Comparison of ENCODE assay signal across 8 cellular contexts in the genomic region with DNA sequence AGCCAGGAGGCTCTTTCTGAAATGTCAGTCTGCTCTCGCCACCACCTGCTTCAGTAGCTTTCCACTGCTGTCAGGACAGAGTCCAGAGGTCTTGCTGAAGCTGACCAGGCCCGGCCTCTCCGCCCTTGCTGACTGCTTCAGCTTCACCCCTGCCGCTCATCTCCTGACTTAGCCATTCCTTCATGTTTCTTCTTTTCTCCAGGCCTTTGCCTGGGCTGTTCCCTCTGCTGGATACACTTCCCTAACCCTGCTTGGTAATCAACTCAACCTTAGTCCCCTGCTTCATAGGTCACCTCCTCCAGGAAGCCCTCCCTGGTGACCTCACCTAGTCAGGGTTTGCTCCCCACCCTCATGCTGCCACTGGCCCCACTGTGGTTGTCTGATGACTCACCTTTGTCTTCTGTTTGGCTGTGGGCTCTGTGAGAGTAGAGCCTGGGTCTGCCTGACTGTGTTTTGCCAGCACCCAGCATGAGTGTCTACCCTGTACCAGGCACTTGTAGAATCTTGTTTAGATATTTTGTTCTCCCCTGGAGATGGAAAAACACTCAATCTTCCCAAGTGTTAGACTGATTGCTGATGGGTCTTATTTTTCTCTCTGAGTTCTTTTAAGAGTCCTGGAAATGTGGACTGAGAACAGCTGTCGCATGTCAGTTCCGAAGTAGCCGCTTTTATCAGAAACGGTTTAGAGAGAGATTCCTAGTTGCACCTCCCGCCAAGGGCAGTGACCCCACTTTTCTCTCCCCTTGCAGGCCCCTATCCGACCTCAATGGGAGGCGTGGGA.
DNase-seq lines count a peak whose midpoint lies in the region; ATAC-seq and TF ChIP-seq lines count a peak whose summit lies in the region.

No MANE protein-coding gene starts in this region.

- intact Hi-C loops in Panc1 (cut with micrococcal nuclease; ENCODE audit: unreplicated experiment) (no loop called here), left lung (cut with DNase I) (no loop called here), CD14-positive monocyte (cut with micrococcal nuclease) (no loop called here)

- DNase-seq in ACHN = peak; percentile 54
- DNase-seq in Panc1 (ENCODE audit: low read depth, low spot score) = no peak
- DNase-seq in left lung = no peak
- DNase-seq in stimulated activated CD8-positive, alpha-beta memory T cell treated with anti-CD3 and anti-CD28 coated beads, Interleukin-4, amount 100 ng/mL, for 24 hours (ENCODE audit: low read depth) = peak; percentile 34
- DNase-seq in CD14-positive monocyte (ENCODE audit: low spot score) = no peak
- no peak for DNase-seq in RPMI8226

- TF ChIP-seq CTCF in Panc1 (IDR thresholded peaks at IDR 0.05) = no peak
- TF ChIP-seq CTCF in left lung (IDR thresholded peaks at IDR 0.05) = no peak
- no peak for TF ChIP-seq CTCF in CD14-positive monocyte (IDR thresholded peaks at IDR 0.05)

- in situ Hi-C loops in ACHN (cut with HindIII; ENCODE audit: low pct_ligation_motif_present, low pct_unique_long_range_greater_than_20kb, low sequenced_read_pairs) (no loop called here), Panc1 (cut with HindIII; ENCODE audit: low pct_unique_long_range_greater_than_20kb, low sequenced_read_pairs) (no loop called here)

- POLR2A ChIA-PET in Panc1 (lab: Charles Lee) = no interaction called here

- H3K4me1 ChIP-seq in Panc1 (ENCODE audit: control insufficient read depth, insufficient read depth, low read length) (peaks cover 3% of the 10 kb centered on the region; the same call in 1 of the 2 replicates), left lung (peaks cover 0 to 21% of the 10 kb centered on the region in 2 donors)

- no TSS peak for BruUV-seq in Panc1 (replicated peaks; lab: Mats Ljungman, UMichigan)

- no peaks in the 10 kb centered on the region for H3K9me3 Mint-ChIP-seq in activated naive CD8-positive, alpha-beta T cell (ENCODE audit: low read depth)
- H3K9me3 Mint-ChIP-seq in CD14-positive monocyte = peaks cover 0 to 2% (median 0%) of the 10 kb centered on the region in 7 donors

- peak; percentile 50; the same call in 1 of the 2 replicates for ATAC-seq in Panc1
- ATAC-seq in left lung = peak; percentile 54
- no peak for ATAC-seq in HG02973 (IDR thresholded peaks at IDR 0.05; ENCODE audit: unreplicated experiment)

- H3K4me3 Mint-ChIP-seq in activated naive CD8-positive, alpha-beta T cell = no peak overlapping the region
- no peak overlapping the region for H3K4me3 Mint-ChIP-seq in CD14-positive monocyte

- peaks cover 35% of the 10 kb centered on the region for H3K4me1 Mint-ChIP-seq in activated naive CD8-positive, alpha-beta T cell (ENCODE audit: low read depth)
- H3K4me1 Mint-ChIP-seq in CD14-positive monocyte = peaks cover 9% of the 10 kb centered on the region

- H3K27ac Mint-ChIP-seq in activated naive CD8-positive, alpha-beta T cell = peak overlapping the region; percentile 19
- H3K27ac Mint-ChIP-seq in CD14-positive monocyte = peak overlapping the region in 3 of 7 donors; percentile 4 to 63 (median 59)

- H3K36me3 ChIP-seq in Panc1 (ENCODE audit: control insufficient read depth, insufficient read depth, low read length) = no peaks in the 10 kb centered on the region
- H3K36me3 ChIP-seq in left lung = no peaks in the 10 kb centered on the region

- H3K9me3 ChIP-seq in Panc1 (ENCODE audit: control insufficient read depth, insufficient read depth, low read depth, low read length) = no peaks in the 10 kb centered on the region
- H3K9me3 ChIP-seq in left lung = no peaks in the 10 kb centered on the region

- H3K27ac ChIP-seq in Panc1 (ENCODE audit: low read length) (no peak overlapping the region), left lung (peak overlapping the region; percentile 3 to 26)

- H3K27me3 ChIP-seq in Panc1 (ENCODE audit: control insufficient read depth, insufficient read depth, low read length) (no peaks in the 10 kb centered on the region), left lung (no peaks in the 10 kb centered on the region)

- H3K36me3 Mint-ChIP-seq in activated naive CD8-positive, alpha-beta T cell = peaks cover 7% of the 10 kb centered on the region
- peaks cover 11 to 15% of the 10 kb centered on the region in 2 donors for H3K36me3 Mint-ChIP-seq in CD14-positive monocyte

- H3K4me3 ChIP-seq in Panc1 (ENCODE audit: low read depth in 2 of 2, low read length in 2 of 2) (no peak overlapping the region), left lung (no peak overlapping the region)

- H3K27me3 Mint-ChIP-seq in activated naive CD8-positive, alpha-beta T cell = no peaks in the 10 kb centered on the region
- H3K27me3 Mint-ChIP-seq in CD14-positive monocyte (ENCODE audit: low read depth in 3 of 3) = peaks cover 0 to 1% (median 0%) of the 10 kb centered on the region in 3 donors

- CTCF ChIA-PET in Panc1 (lab: Charles Lee) = no interaction called here

Comparison
In these comparisons a context has a peak if more than half of its experiments do, and no peak if none do; other contexts are left out.
1. DNase-seq: peak in ACHN (single experiment) and stimulated activated CD8-positive, alpha-beta memory T cell treated with anti-CD3 and anti-CD28 coated beads, Interleukin-4, amount 100 ng/mL, for 24 hours (single experiment); none in Panc1 (single experiment), left lung (0 of 2), CD14-positive monocyte (single experiment) and RPMI8226 (single experiment).